Comparison of ENCODE assay signal across 14 cellular contexts in the genomic region with DNA sequence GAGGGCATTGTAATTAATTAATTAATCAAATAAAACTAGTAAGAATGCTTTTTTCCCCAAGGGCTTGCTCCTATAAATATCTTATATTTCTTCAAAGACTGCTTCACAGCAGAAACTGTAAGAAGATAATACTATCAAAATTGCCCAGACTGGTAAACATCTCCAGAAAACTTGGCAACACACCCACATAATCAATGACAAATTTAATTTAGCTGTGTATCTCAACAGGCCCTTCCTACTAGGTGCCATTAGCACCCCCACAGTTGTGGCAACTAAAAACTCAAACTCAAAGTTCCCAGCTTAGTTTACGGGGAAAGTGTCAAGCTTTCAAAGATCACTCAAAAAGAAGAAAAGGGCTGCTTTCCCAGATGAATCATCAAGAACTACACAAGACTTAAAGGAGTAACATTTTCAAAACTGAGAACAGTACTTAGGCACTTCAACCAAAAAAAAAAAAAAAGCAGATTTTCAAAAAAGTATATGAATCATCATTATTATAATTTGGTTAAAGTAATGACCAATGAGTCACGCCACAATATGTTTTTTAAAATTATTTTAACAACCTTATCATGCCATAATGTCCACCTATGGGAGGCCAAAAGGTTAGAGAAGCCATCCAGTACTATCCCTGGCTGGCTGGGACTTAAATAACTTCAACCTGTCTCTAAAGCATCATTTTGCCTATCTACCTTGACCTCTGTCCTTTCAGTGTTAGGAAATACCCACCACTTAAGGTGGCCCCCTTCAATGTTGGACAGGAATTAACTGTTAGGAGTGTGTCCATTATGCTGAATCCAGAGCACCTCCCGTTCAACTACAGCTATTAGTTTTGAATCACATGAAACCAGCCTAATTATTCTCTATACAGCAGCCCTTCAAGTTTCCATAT.
DNase-seq lines count a peak whose midpoint lies in the region; TF ChIP-seq lines count a peak whose summit lies in the region.
"Had no signal": no experiment of that assay in that cellular context is flagged by ENCODE, and none has a peak within 500 bp of the region (broad histone marks: within the 10 kb centered on the region; RNA-seq: fewer than 3 reads in every experiment).

No MANE protein-coding gene starts in this region.

- TF ChIP-seq CTCF in fibroblast of mammary gland (conservative IDR thresholded peaks at IDR 0.05; ENCODE audit: control insufficient read depth, insufficient read depth, low read depth, low read length), result no peak
- no peak for TF ChIP-seq CTCF in transverse colon (IDR thresholded peaks at IDR 0.05)
- TF ChIP-seq CTCF in A673 (conservative IDR thresholded peaks at IDR 0.05; ENCODE audit: low read depth, low read length), result no peak

- no peaks in the 10 kb centered on the region for H3K27me3 ChIP-seq in transverse colon
- H3K27me3 ChIP-seq in A673 (replicated peaks; ENCODE audit: insufficient read depth, low read depth, low read length, poor library complexity), result no peaks in the 10 kb centered on the region
- H3K27me3 ChIP-seq: colonic mucosa, MG63, vagina had no signal

- peak overlapping the region; percentile 35 for H3K4me3 Mint-ChIP-seq in activated naive CD4-positive, alpha-beta T cell treated with anti-CD3 and anti-CD28 coated beads for 36 hours
- H3K4me3 Mint-ChIP-seq in activated CD4-positive, alpha-beta memory T cell treated with anti-CD3 and anti-CD28 coated beads for 36 hours, result no peak overlapping the region
- H3K4me3 Mint-ChIP-seq: neural crest cell had no signal

- BruUV-seq in A673 (replicated peaks; lab: Mats Ljungman, UMichigan), result no TSS peak

- in situ Hi-C loops in transverse colon (cut with MboI; ENCODE audit: low pct_ligation_motif_present in 1 of 4, low pct_unique_long_range_greater_than_20kb in 1 of 4, low sequenced_read_pairs in 3 of 4), result no loop called here

- no peaks in the 10 kb centered on the region for H3K36me3 ChIP-seq in transverse colon
- H3K36me3 ChIP-seq in A673 (ENCODE audit: insufficient read depth, low read length, poor library complexity, severe bottlenecking), result no peaks in the 10 kb centered on the region
- H3K36me3 ChIP-seq: colonic mucosa, MG63, vagina had no signal

- DNase-seq in activated naive CD4-positive, alpha-beta T cell treated with anti-CD3 and anti-CD28 coated beads for 36 hours, result peak; percentile 47
- DNase-seq in activated naive CD4-positive, alpha-beta T cell treated with Interleukin-2 at 50 U/mL for 16 hours, result no peak
- peak; percentile 19 for DNase-seq in activated CD4-positive, alpha-beta memory T cell treated with anti-CD3 and anti-CD28 coated beads for 36 hours
- DNase-seq in fibroblast of mammary gland (ENCODE audit: low read depth), result peak; percentile 15
- no peak for DNase-seq in transverse colon
- no peak for DNase-seq in A673 (ENCODE audit: low spot score)
- DNase-seq in cardiac septum (ENCODE audit: low spot score), result no peak
- DNase-seq in activated effector memory CD4-positive, alpha-beta T cell treated with Interleukin-2 at 50 U/mL for 16 hours, result no peak
- DNase-seq: MG63, T-helper 9 cell had no signal

- intact Hi-C loops in activated naive CD4-positive, alpha-beta T cell treated with anti-CD3 and anti-CD28 coated beads for 36 hours (cut with micrococcal nuclease), result loop anchor here (1.0 to 10.0 kb wide), 9 partner anchors 13 to 577 kb away; partner anchors contain the start of genes ZFAND4 and ZNF22
- intact Hi-C loops in activated CD4-positive, alpha-beta memory T cell treated with anti-CD3 and anti-CD28 coated beads for 36 hours (cut with micrococcal nuclease), result loop anchor here (1.0 to 10.0 kb wide), 7 partner anchors 13 to 693 kb away; partner anchors contain the start of gene ZFAND4
- intact Hi-C loops in transverse colon (cut with DNase I; ENCODE audit: low total_unique reads) (no loop called here), A673 (cut with micrococcal nuclease; ENCODE audit: unreplicated experiment) (no loop called here), cardiac septum (cut with DNase I) (no loop called here)

- no peaks in the 10 kb centered on the region for H3K27me3 Mint-ChIP-seq in activated naive CD4-positive, alpha-beta T cell treated with anti-CD3 and anti-CD28 coated beads for 36 hours (ENCODE audit: low read depth)
- no peaks in the 10 kb centered on the region for H3K27me3 Mint-ChIP-seq in activated CD4-positive, alpha-beta memory T cell treated with anti-CD3 and anti-CD28 coated beads for 36 hours

- H3K4me1 ChIP-seq in transverse colon (peaks cover 8 to 23% (median 19%) of the 10 kb centered on the region in 4 donors), A673 (ENCODE audit: insufficient read depth, low read length, poor library complexity, severe bottlenecking) (no peaks in the 10 kb centered on the region)

- TF ChIP-seq EP300 in transverse colon (IDR thresholded peaks at IDR 0.05; ENCODE audit: low read depth), result no peak

- peaks cover 10% of the 10 kb centered on the region for H3K36me3 Mint-ChIP-seq in activated naive CD4-positive, alpha-beta T cell treated with anti-CD3 and anti-CD28 coated beads for 36 hours (ENCODE audit: low read depth)
- H3K36me3 Mint-ChIP-seq in activated CD4-positive, alpha-beta memory T cell treated with anti-CD3 and anti-CD28 coated beads for 36 hours, result peaks cover 9% of the 10 kb centered on the region

- no peak for TF ChIP-seq POLR2A in transverse colon (IDR thresholded peaks at IDR 0.05)

- H3K4me3 ChIP-seq in fibroblast of mammary gland (ENCODE audit: control insufficient read depth, low read depth, low read length) (no peak overlapping the region), transverse colon (no peak overlapping the region), A673 (ENCODE audit: low read depth, low read length, poor library complexity, severe bottlenecking) (no peak overlapping the region)
- H3K4me3 ChIP-seq: MG63, smooth muscle cell, vagina had no signal

- CTCF ChIA-PET in activated naive CD4-positive, alpha-beta T cell treated with anti-CD3 and anti-CD28 coated beads for 36 hours (lab: Charles Lee), result interaction anchor here (2.5 kb wide), 1 partner anchor 12 kb away, joined by 7 read pairs; no protein-coding TSS in a partner anchor
- CTCF ChIA-PET in activated CD4-positive, alpha-beta memory T cell treated with anti-CD3 and anti-CD28 coated beads for 36 hours (lab: Charles Lee), result interaction anchor here (1.0 to 2.9 kb wide), 3 partner anchors 20 to 117 kb away, joined by 3 to 8 read pairs (median 5); no protein-coding TSS in a partner anchor
- CTCF ChIA-PET in A673 (lab: Charles Lee), result no interaction called here

- H3K27ac Mint-ChIP-seq in activated naive CD4-positive, alpha-beta T cell treated with anti-CD3 and anti-CD28 coated beads for 36 hours, result peak overlapping the region; percentile 97
- peak overlapping the region; percentile 67 for H3K27ac Mint-ChIP-seq in activated CD4-positive, alpha-beta memory T cell treated with anti-CD3 and anti-CD28 coated beads for 36 hours

- H3K9me3 ChIP-seq in transverse colon (peaks cover 0 to 4% of the 10 kb centered on the region in 2 donors), A673 (ENCODE audit: low read depth, low read length, poor library complexity, severe bottlenecking) (no peaks in the 10 kb centered on the region)
- H3K9me3 ChIP-seq: colonic mucosa, vagina had no signal

- peaks cover 20% of the 10 kb centered on the region for H3K9me3 Mint-ChIP-seq in activated naive CD4-positive, alpha-beta T cell treated with anti-CD3 and anti-CD28 coated beads for 36 hours
- peaks cover 14% of the 10 kb centered on the region for H3K9me3 Mint-ChIP-seq in activated CD4-positive, alpha-beta memory T cell treated with anti-CD3 and anti-CD28 coated beads for 36 hours

- POLR2A ChIA-PET in activated CD4-positive, alpha-beta memory T cell treated with anti-CD3 and anti-CD28 coated beads for 36 hours (lab: Charles Lee), result interaction anchor here (0.9 to 2.1 kb wide), 2 partner anchors 90 to 116 kb away, joined by 3 to 8 read pairs; partner anchors contain the start of gene ZFAND4
- POLR2A ChIA-PET in A673 (lab: Charles Lee; ENCODE audit: low non-redundant PET), result no interaction called here

- H3K27ac ChIP-seq in transverse colon (peak overlapping the region; percentile 77 to 84 (median 80)), A673 (ENCODE audit: low read depth, low read length, poor library complexity, severe bottlenecking) (no peak overlapping the region)
- H3K27ac ChIP-seq: vagina had no signal

- WGBS in transverse colon (ENCODE audit: low coverage in 1 of 2), 2 donors, result 63 to 73% methylated on average over 3 of the region's 3 CpGs

- peaks cover 45% of the 10 kb centered on the region for H3K4me1 Mint-ChIP-seq in activated naive CD4-positive, alpha-beta T cell treated with anti-CD3 and anti-CD28 coated beads for 36 hours (ENCODE audit: low read depth)
- H3K4me1 Mint-ChIP-seq in activated CD4-positive, alpha-beta memory T cell treated with anti-CD3 and anti-CD28 coated beads for 36 hours (ENCODE audit: low read depth), result peaks cover 33% of the 10 kb centered on the region
- H3K4me1 Mint-ChIP-seq: neural crest cell had no signal

Comparison
In these comparisons a context has a peak if more than half of its experiments do, and no peak if none do; other contexts are left out.
1. DNase-seq: peak in activated naive CD4-positive, alpha-beta T cell treated with anti-CD3 and anti-CD28 coated beads for 36 hours (single experiment), activated CD4-positive, alpha-beta memory T cell treated with anti-CD3 and anti-CD28 coated beads for 36 hours (single experiment) and fibroblast of mammary gland (single experiment); none in activated naive CD4-positive, alpha-beta T cell treated with Interleukin-2 at 50 U/mL for 16 hours (single experiment), transverse colon (single experiment), A673 (single experiment), cardiac septum (single experiment) and activated effector memory CD4-positive, alpha-beta T cell treated with Interleukin-2 at 50 U/mL for 16 hours (single experiment).
2. intact Hi-C loops: an anchor here in activated naive CD4-positive, alpha-beta T cell treated with anti-CD3 and anti-CD28 coated beads for 36 hours (1.0 to 10.0 kb wide) and activated CD4-positive, alpha-beta memory T cell treated with anti-CD3 and anti-CD28 coated beads for 36 hours (1.0 to 10.0 kb wide); none called in transverse colon, A673 and cardiac septum.